In the genomic region with DNA sequence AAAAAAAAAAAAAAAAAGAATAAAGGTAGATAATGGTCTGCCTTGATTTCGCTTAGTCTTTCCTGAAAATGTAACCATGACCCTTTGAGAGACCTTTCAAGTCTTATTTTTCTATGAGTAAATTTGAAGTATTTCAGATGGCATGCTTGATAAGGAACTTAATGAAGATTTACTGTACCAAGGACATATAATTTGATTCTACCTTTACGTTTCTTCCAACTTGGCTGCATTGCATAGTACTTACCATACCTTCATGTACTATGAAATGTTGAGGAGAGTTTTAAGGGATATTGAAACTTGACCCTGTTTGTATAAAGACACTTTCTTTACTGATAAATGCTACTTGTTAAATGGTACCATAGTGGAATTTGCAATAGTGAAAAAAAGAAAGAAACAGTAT, we compare ENCODE assay signal across 25 cellular contexts. TPM values are rescaled to one million over a fixed set of nuclear protein-coding genes. Genes with fewer than 3 reads are reported as not detected.
DNase-seq lines count a peak whose midpoint lies in the region; ATAC-seq, FAIRE-seq and TF ChIP-seq lines count a peak whose summit lies in the region.
"Had no signal": no experiment of that assay in that cellular context is flagged by ENCODE, and none has a peak within 500 bp of the region (broad histone marks: within the 10 kb centered on the region; RNA-seq: fewer than 3 reads in every experiment).

No MANE protein-coding gene starts in this region.

- DNase-seq in D721Med (ENCODE audit: insufficient read length, low spot score): no peak
- DNase-seq in GM12891 (ENCODE audit: insufficient read length, low spot score): no peak
- DNase-seq in activated B cell treated with CpG ODN at 0.5 μM for 24 hours: no peak
- DNase-seq in neural progenitor cell (ENCODE audit: low spot score): no peak
- no peak for DNase-seq in NOMO-1 treated with DMSO at 0.1 percent for 48 hours (lab: John Stamatoyannopoulos, UW; ENCODE audit: unreplicated experiment)
- DNase-seq in smooth muscle cell (lab: John Stamatoyannopoulos, UW; ENCODE audit: unreplicated experiment): no peak
- no peak for DNase-seq in CD4-positive, alpha-beta T cell
- DNase-seq: 8988T; ACHN; AML-193; BE2C; Calu3; CD4-positive, alpha-beta memory T cell; COR-L47; DMS153; DND-41; GDM1; GM23248; H7 had no signal

- H3K27me3 Mint-ChIP-seq in activated B cell treated with CpG ODN at 0.5 μM for 24 hours (no peaks in the 10 kb centered on the region), neural progenitor cell (ENCODE audit: insufficient read depth, low read depth) (no peaks in the 10 kb centered on the region)
- no peaks in the 10 kb centered on the region for H3K27me3 Mint-ChIP-seq in CD4-positive, alpha-beta T cell
- H3K27me3 Mint-ChIP-seq: CD4-positive, alpha-beta memory T cell had no signal

- TF ChIP-seq CTCF in D721Med (IDR thresholded peaks at IDR 0.05; ENCODE audit: insufficient read depth, missing control alignments): no peak
- TF ChIP-seq CTCF in activated B cell treated with CpG ODN at 0.5 μM for 24 hours (IDR thresholded peaks at IDR 0.05): no peak
- TF ChIP-seq CTCF in neural progenitor cell (IDR thresholded peaks at IDR 0.05): no peak
- no peak for TF ChIP-seq CTCF in smooth muscle cell (IDR thresholded peaks at IDR 0.05; ENCODE audit: borderline replicate concordance, insufficient read depth, poor library complexity, severe bottlenecking)
- TF ChIP-seq CTCF in CD4-positive, alpha-beta T cell (IDR thresholded peaks at IDR 0.05): no peak

- H2AFZ ChIP-seq in neural progenitor cell (replicated peaks) (no peak overlapping the region), smooth muscle cell (ENCODE audit: low read depth) (no peak overlapping the region)
- H2AFZ ChIP-seq: GM23248 had no signal

- CTCF ChIA-PET in activated B cell treated with CpG ODN at 0.5 μM for 24 hours (lab: Charles Lee): no interaction called here
- CTCF ChIA-PET in CD4-positive, alpha-beta T cell (lab: Charles Lee): no interaction called here

- ATAC-seq in activated B cell treated with CpG ODN at 0.5 μM for 24 hours (ENCODE audit: low read depth): no peak
- ATAC-seq in CD4-positive, alpha-beta T cell (ENCODE audit: poor library complexity): no peak
- ATAC-seq: A549, GM12878, HCT116 had no signal

- H3K4me2 ChIP-seq in neural progenitor cell (peak overlapping the region; percentile 36), smooth muscle cell (no peak overlapping the region)
- H3K4me2 ChIP-seq: A549; BLaER1 treated with 17β-estradiol and CSF1 and Interleukin-3, amounts not matched to agents 10 nM and 100 nM had no signal

- H3K79me2 ChIP-seq in neural progenitor cell (ENCODE audit: low read depth) (no peaks in the 10 kb centered on the region), smooth muscle cell (ENCODE audit: low read depth) (no peaks in the 10 kb centered on the region)

- POLR2A ChIA-PET in activated B cell treated with CpG ODN at 0.5 μM for 24 hours (lab: Charles Lee): no interaction called here
- POLR2A ChIA-PET in CD4-positive, alpha-beta T cell (lab: Charles Lee): no interaction called here

- H3K27ac Mint-ChIP-seq in activated B cell treated with CpG ODN at 0.5 μM for 24 hours (peak overlapping the region; percentile 18), neural progenitor cell (no peak overlapping the region)
- H3K27ac Mint-ChIP-seq in CD4-positive, alpha-beta T cell: no peak overlapping the region
- H3K27ac Mint-ChIP-seq: CD4-positive, alpha-beta memory T cell had no signal

- peaks cover 3% of the 10 kb centered on the region for H3K4me1 Mint-ChIP-seq in activated B cell treated with CpG ODN at 0.5 μM for 24 hours
- peaks cover 13% of the 10 kb centered on the region for H3K4me1 Mint-ChIP-seq in neural progenitor cell
- H3K4me1 Mint-ChIP-seq in CD4-positive, alpha-beta T cell (ENCODE audit: low read depth): no peaks in the 10 kb centered on the region
- H3K4me1 Mint-ChIP-seq: CD14-positive monocyte had no signal

- H3K9me3 ChIP-seq in neural progenitor cell (ENCODE audit: low read depth) (no peaks in the 10 kb centered on the region), smooth muscle cell (replicated peaks; ENCODE audit: low read depth) (no peaks in the 10 kb centered on the region)
- no peaks in the 10 kb centered on the region for H3K9me3 ChIP-seq in CD4-positive, alpha-beta T cell (ENCODE audit: control insufficient read depth, low read length)
- H3K9me3 ChIP-seq: A549; BE2C; BLaER1 treated with 17β-estradiol and CSF1 and Interleukin-3, amounts not matched to agents 10 nM and 100 nM had no signal

- FAIRE-seq in D721Med (lab: Jason Lieb, UNC) (peak; percentile 55), GM12891 (lab: Jason Lieb, UNC) (peak; percentile 31)
- FAIRE-seq: A549, GM12878, H1 had no signal

- no peak overlapping the region for H3K27ac ChIP-seq in neural progenitor cell
- no peak overlapping the region for H3K27ac ChIP-seq in smooth muscle cell (ENCODE audit: low read depth)
- H3K27ac ChIP-seq in CD4-positive, alpha-beta T cell (ENCODE audit: low read depth, low read length): no peak overlapping the region
- H3K27ac ChIP-seq: A549; BLaER1 treated with 17β-estradiol and CSF1 and Interleukin-3, amounts not matched to agents 10 nM and 100 nM; GM23248 had no signal

- H3K4me1 ChIP-seq in neural progenitor cell (peaks cover 18% of the 10 kb centered on the region), smooth muscle cell (ENCODE audit: low read depth) (peaks cover 5% of the 10 kb centered on the region)
- H3K4me1 ChIP-seq: A549, BE2C had no signal

- no peaks in the 10 kb centered on the region for H3K27me3 ChIP-seq in neural progenitor cell
- no peaks in the 10 kb centered on the region for H3K27me3 ChIP-seq in smooth muscle cell (ENCODE audit: low read depth)
- H3K27me3 ChIP-seq in CD4-positive, alpha-beta T cell (ENCODE audit: control insufficient read depth, insufficient read depth, low read length): no peaks in the 10 kb centered on the region
- H3K27me3 ChIP-seq: BE2C; BLaER1 treated with 17β-estradiol and CSF1 and Interleukin-3, amounts not matched to agents 10 nM and 100 nM had no signal

- peaks cover 68% of the 10 kb centered on the region for H3K36me3 Mint-ChIP-seq in activated B cell treated with CpG ODN at 0.5 μM for 24 hours (ENCODE audit: low read depth)
- peaks cover 18% of the 10 kb centered on the region for H3K36me3 Mint-ChIP-seq in neural progenitor cell
- H3K36me3 Mint-ChIP-seq in CD4-positive, alpha-beta T cell (ENCODE audit: low read depth): peaks cover 59% of the 10 kb centered on the region

- peaks cover 10% of the 10 kb centered on the region for H4K20me1 ChIP-seq in neural progenitor cell (ENCODE audit: low read depth)
- no peaks in the 10 kb centered on the region for H4K20me1 ChIP-seq in smooth muscle cell (ENCODE audit: low read depth)

- 89% methylated on average over 2 of the region's 2 CpGs for WGBS in smooth muscle cell (ENCODE audit: low lambda C conversion rate)

- H3K4me3 ChIP-seq in neural progenitor cell (no peak overlapping the region), smooth muscle cell (no peak overlapping the region)
- H3K4me3 ChIP-seq: A549; BLaER1 treated with 17β-estradiol and CSF1 and Interleukin-3, amounts not matched to agents 10 nM and 100 nM; GM12878; GM23248 had no signal

- intact Hi-C loops in activated B cell treated with CpG ODN at 0.5 μM for 24 hours (cut with micrococcal nuclease): no loop called here
- intact Hi-C loops in CD4-positive, alpha-beta T cell (cut with DNase I, micrococcal nuclease): no loop called here

- H3K9me3 Mint-ChIP-seq in activated B cell treated with CpG ODN at 0.5 μM for 24 hours (no peaks in the 10 kb centered on the region), neural progenitor cell (no peaks in the 10 kb centered on the region)
- H3K9me3 Mint-ChIP-seq in CD4-positive, alpha-beta T cell: no peaks in the 10 kb centered on the region
- H3K9me3 Mint-ChIP-seq: CD14-positive monocyte; CD4-positive, alpha-beta memory T cell had no signal

- peaks cover 11% of the 10 kb centered on the region for H3F3A ChIP-seq in neural progenitor cell (ENCODE audit: low read depth)
- H3F3A ChIP-seq in smooth muscle cell (ENCODE audit: low read depth): no peaks in the 10 kb centered on the region

- TF ChIP-seq POLR2A in GM12891 (IDR thresholded peaks at IDR 0.05; ENCODE audit: low read depth, low read length): no peak

- H3K4me3 Mint-ChIP-seq in activated B cell treated with CpG ODN at 0.5 μM for 24 hours (no peak overlapping the region), neural progenitor cell (no peak overlapping the region)
- H3K4me3 Mint-ChIP-seq in CD4-positive, alpha-beta T cell: no peak overlapping the region
- H3K4me3 Mint-ChIP-seq: CD14-positive monocyte; CD4-positive, alpha-beta memory T cell had no signal

- no peak overlapping the region for H3K9ac ChIP-seq in neural progenitor cell
- H3K9ac ChIP-seq in smooth muscle cell (ENCODE audit: low read depth): no peak overlapping the region
- H3K9ac ChIP-seq: BLaER1 treated with 17β-estradiol and CSF1 and Interleukin-3, amounts not matched to agents 10 nM and 100 nM; GM23248 had no signal

- H3K36me3 ChIP-seq in neural progenitor cell (peaks cover 5% of the 10 kb centered on the region), smooth muscle cell (ENCODE audit: low read depth) (peaks cover 13% of the 10 kb centered on the region)

TF ChIP-seq in GM12891, 5 proteins besides CTCF, POLR2A, EP300 and RAD21:
- TF ChIP-seq PAX5 (IDR thresholded peaks at IDR 0.05; ENCODE audit: insufficient read depth, low read length, severe bottlenecking): no peak
- no peak for TF ChIP-seq TAF1 (IDR thresholded peaks at IDR 0.05; ENCODE audit: low read depth, low read length)
- TF ChIP-seq SPI1 (IDR thresholded peaks at IDR 0.05; ENCODE audit: low read depth, low read length): no peak

RNA-seq across cellular contexts. Expression of gene SNX24, which starts 35.0 kb away (rescaled TPM):
- 3.7 TPM for polyA plus RNA-seq in GM12891 (2012; ENCODE audit: low read depth, missing spikeins)
- total RNA-seq in activated B cell treated with CpG ODN at 0.5 μM for 24 hours (8.2 and 8.5 TPM in 2 replicates), neural progenitor cell (ENCODE audit: low replicate concordance) (7.1 and 21.0 TPM in 2 replicates), smooth muscle cell (22.5 and 44.9 TPM in 2 replicates)
- polyA plus RNA-seq in smooth muscle cell: 15.3 and 20.4 TPM in 2 replicates
- 1 to 10 TPM; 2.3 to 3.0 TPM for total RNA-seq in CD4-positive, alpha-beta T cell

RNA-seq across cellular contexts. Expression of gene SNX2, which starts 35.5 kb away (rescaled TPM):
- polyA plus RNA-seq in GM12891 (2012; ENCODE audit: low read depth, missing spikeins): 49.6 TPM
- 145 and 146 TPM in 2 replicates for total RNA-seq in activated B cell treated with CpG ODN at 0.5 μM for 24 hours
- 71.0 and 73.0 TPM in 2 replicates for total RNA-seq in neural progenitor cell (ENCODE audit: low replicate concordance)
- total RNA-seq in smooth muscle cell: 70.1 and 88.4 TPM in 2 replicates
- polyA plus RNA-seq in smooth muscle cell: 81.9 and 89.3 TPM in 2 replicates
- 10 to 100 TPM; 46.0 to 46.5 TPM for total RNA-seq in CD4-positive, alpha-beta T cell
